2 cellular contexts compared by ENCODE assay signal in genomic region chr13:49630580-49630979, GRCh38.
TF ChIP-seq lines count a peak whose summit lies in the region.

No MANE protein-coding gene starts in this region.

TF ChIP-seq in HEK293, 187 proteins besides CTCF, POLR2A, EP300 and RAD21:
- TF ChIP-seq ZNF26 (tag by site-specific recombination; IDR thresholded peaks at IDR 0.05) (peak; percentile 72), ZEB2 (tag by site-specific recombination; IDR thresholded peaks at IDR 0.05) (no peak), ZNF521 (tag by site-specific recombination; IDR thresholded peaks at IDR 0.05) (no peak), ZNF138 (tag by site-specific recombination; IDR thresholded peaks at IDR 0.05; ENCODE audit: borderline replicate concordance) (no peak), ZSCAN4 (tag by site-specific recombination; IDR thresholded peaks at IDR 0.05) (no peak), ZFP41 (tag by site-specific recombination; IDR thresholded peaks at IDR 0.05; ENCODE audit: borderline replicate concordance) (no peak)

TF ChIP-seq in endothelial cell of umbilical vein, 7 proteins besides CTCF, POLR2A, EP300 and RAD21:
- no peak for TF ChIP-seq FOS (IDR thresholded peaks at IDR 0.05; ENCODE audit: borderline replicate concordance, insufficient read depth, low read length)
TF ChIP-seq in endothelial cell of umbilical vein: peak in this region for 0.
